In genomic region chr13:113803409-113804016, GRCh38 we compare ENCODE assay signal across 25 cellular contexts. TPM values are rescaled to one million over a fixed set of nuclear protein-coding genes. Genes with fewer than 3 reads are reported as not detected.
DNase-seq lines count a peak whose midpoint lies in the region; ATAC-seq, FAIRE-seq and TF ChIP-seq lines count a peak whose summit lies in the region.
"Had no signal": no experiment of that assay in that cellular context is flagged by ENCODE, and none has a peak within 500 bp of the region (broad histone marks: within the 10 kb centered on the region; RNA-seq: fewer than 3 reads in every experiment).

No MANE protein-coding gene starts in this region.

- TF ChIP-seq CTCF in RWPE1 (conservative IDR thresholded peaks at IDR 0.05; ENCODE audit: low read depth) = no peak
- TF ChIP-seq CTCF in GM12878 (IDR thresholded peaks at IDR 0.05 in 2 of 3, conservative IDR thresholded peaks at IDR 0.05 in 1 of 3; ENCODE audit: control insufficient read depth in 2 of 3, extremely low read depth in 1 of 3, insufficient read depth in 1 of 3, low read depth in 3 of 3, low read length in 3 of 3) = no peak
- no peak for TF ChIP-seq CTCF in spleen (IDR thresholded peaks at IDR 0.05 in 8 of 11, conservative IDR thresholded peaks at IDR 0.05 in 3 of 11)
- TF ChIP-seq CTCF in transverse colon (IDR thresholded peaks at IDR 0.05) = no peak

- H3K27ac ChIP-seq in RWPE1 = peak overlapping the region; percentile 35
- H3K27ac ChIP-seq in GM12878 (ENCODE audit: control insufficient read depth, insufficient read depth) = no peak overlapping the region
- H3K27ac ChIP-seq in mesenchymal stem cell (ENCODE audit: low read length, poor library complexity, severe bottlenecking) = no peak overlapping the region
- no peak overlapping the region for H3K27ac ChIP-seq in spleen
- H3K27ac ChIP-seq in transverse colon = no peak overlapping the region
- H3K27ac ChIP-seq: SJSA1 had no signal

- no peak overlapping the region for H2AK5ac ChIP-seq in mesenchymal stem cell (ENCODE audit: low read length, severe bottlenecking)

- in situ Hi-C loops in GM12878 (cut with MboI) (no loop called here), transverse colon (cut with MboI; ENCODE audit: low pct_ligation_motif_present in 1 of 4, low pct_unique_long_range_greater_than_20kb in 1 of 4, low sequenced_read_pairs in 3 of 4) (no loop called here)

- no peak overlapping the region for H3K4ac ChIP-seq in mesenchymal stem cell (ENCODE audit: low read depth in 1 of 2, low read length in 2 of 2)

- H3K9me3 ChIP-seq in GM12878 (replicated peaks; ENCODE audit: control insufficient read depth, insufficient read depth, low read length) (peaks cover 5% of the 10 kb centered on the region; the same call in 2 of the 3 replicates), mesenchymal stem cell (ENCODE audit: control insufficient read depth, low read length) (no peaks in the 10 kb centered on the region), spleen (peaks cover 0 to 17% (median 8%) of the 10 kb centered on the region in 8 donors), transverse colon (no peaks in the 10 kb centered on the region)

- 52% methylated on average over 19 of the region's 32 CpGs for WGBS in GM12878 (ENCODE audit: insufficient coverage, insufficient replicate concordance, low lambda C conversion rate, missing lambda C conversion rate)
- 85% methylated on average over 32 of the region's 32 CpGs for WGBS in mesenchymal stem cell
- 70 to 85% (median 81%) methylated on average over 28 to 32 of the region's 32 CpGs for WGBS in spleen, 5 donors
- WGBS in transverse colon (ENCODE audit: low coverage in 1 of 2), 2 donors = 83 to 92% methylated on average over 10 to 31 of the region's 32 CpGs

- no peak overlapping the region for H3K18ac ChIP-seq in mesenchymal stem cell (ENCODE audit: low read depth in 1 of 2, low read length in 2 of 2)

- H3K27me3 ChIP-seq in GM12878 (replicated peaks in 1 of 2; ENCODE audit: control insufficient read depth in 2 of 2, insufficient read depth in 2 of 2, low read length in 1 of 2) = no peaks in the 10 kb centered on the region
- H3K27me3 ChIP-seq in mesenchymal stem cell (ENCODE audit: control insufficient read depth in 1 of 2, insufficient read depth in 1 of 2, low read length in 2 of 2) = peaks cover 0 to 3% of the 10 kb centered on the region in 2 experiments
- H3K27me3 ChIP-seq in spleen (replicated peaks in 1 of 7) = peaks cover 0 to 9% (median 0%) of the 10 kb centered on the region in 7 donors
- H3K27me3 ChIP-seq in transverse colon = no peaks in the 10 kb centered on the region
- H3K27me3 ChIP-seq: SJSA1 had no signal

- H3K79me2 ChIP-seq in GM12878 (ENCODE audit: control insufficient read depth, insufficient read depth, low read length) = no peaks in the 10 kb centered on the region

- FAIRE-seq in GM12878 (lab: Jason Lieb, UNC) = no peak
- FAIRE-seq: GM18507, HTR-8/SVneo had no signal

- no TSS peak for BruUV-seq in GM12878 (replicated peaks; lab: Mats Ljungman, UMichigan)

- H3K4me3 ChIP-seq in GM12878 (no peak overlapping the region), mesenchymal stem cell (ENCODE audit: insufficient read depth in 1 of 2, low read depth in 1 of 2, low read length in 2 of 2) (no peak overlapping the region), spleen (no peak overlapping the region), transverse colon (no peak overlapping the region)
- H3K4me3 ChIP-seq: GM23338, SJSA1 had no signal

- TF ChIP-seq POLR2A in GM12878 (IDR thresholded peaks at IDR 0.05; ENCODE audit: low read depth, low read length) = no peak
- TF ChIP-seq POLR2A in spleen (IDR thresholded peaks at IDR 0.05) = no peak
- TF ChIP-seq POLR2A in transverse colon (IDR thresholded peaks at IDR 0.05) = no peak

- TF ChIP-seq EP300 in GM12878 (IDR thresholded peaks at IDR 0.05; ENCODE audit: borderline replicate concordance in 1 of 2, control insufficient read depth in 1 of 2, low read depth in 2 of 2, low read length in 2 of 2) = no peak
- TF ChIP-seq EP300 in transverse colon (IDR thresholded peaks at IDR 0.05; ENCODE audit: low read depth) = no peak

- no peak overlapping the region for H2BK15ac ChIP-seq in mesenchymal stem cell (ENCODE audit: low read depth, poor library complexity, severe bottlenecking)

- H2BK12ac ChIP-seq in mesenchymal stem cell (ENCODE audit: low read length in 2 of 2) = no peak overlapping the region

- no peak for ATAC-seq in GM12878
- ATAC-seq: HCT116, Panc1 had no signal

- H3K36me3 ChIP-seq in GM12878 (ENCODE audit: control insufficient read depth in 2 of 2, insufficient read depth in 2 of 2, low read length in 1 of 2) (no peaks in the 10 kb centered on the region), mesenchymal stem cell (ENCODE audit: control insufficient read depth in 1 of 2, insufficient read depth in 2 of 2, low read depth in 1 of 2, low read length in 2 of 2) (no peaks in the 10 kb centered on the region), spleen (no peaks in the 10 kb centered on the region), transverse colon (no peaks in the 10 kb centered on the region)
- H3K36me3 ChIP-seq: SJSA1 had no signal

- no peak overlapping the region for H4K8ac ChIP-seq in mesenchymal stem cell (ENCODE audit: low read length)

- H2BK120ac ChIP-seq in mesenchymal stem cell (ENCODE audit: low read depth, low read length) = no peak overlapping the region

- RAD21 ChIA-PET in GM12878 (lab: Charles Lee; ENCODE audit: unreplicated experiment) = no interaction called here

- no peak overlapping the region for H3K23ac ChIP-seq in mesenchymal stem cell (ENCODE audit: low read length in 2 of 2)

- H3K9ac ChIP-seq in GM12878 (ENCODE audit: control insufficient read depth, insufficient read depth, low read length) (no peak overlapping the region), mesenchymal stem cell (ENCODE audit: low read length) (no peak overlapping the region)

- POLR2A ChIA-PET in RWPE1 (lab: Yijun Ruan, JAX; ENCODE audit: low non-redundant PET) = no interaction called here
- POLR2A ChIA-PET in GM12878 (lab: Charles Lee) = no interaction called here

- no peak overlapping the region for H3K14ac ChIP-seq in mesenchymal stem cell (ENCODE audit: low read length in 2 of 2)

- H3K4me2 ChIP-seq in GM12878 (ENCODE audit: control insufficient read depth, insufficient read depth) (no peak overlapping the region), mesenchymal stem cell (ENCODE audit: low read length, poor library complexity, severe bottlenecking) (no peak overlapping the region)
- H3K4me2 ChIP-seq: GM23338 had no signal

- no peaks in the 10 kb centered on the region for H3K79me1 ChIP-seq in mesenchymal stem cell (replicated peaks; ENCODE audit: low read length, poor library complexity, severe bottlenecking)

- CTCF ChIA-PET in RWPE1 (lab: Yijun Ruan, JAX) = no interaction called here
- CTCF ChIA-PET in GM12878 (lab: Yijun Ruan, JAX) = no interaction called here

- H2AFZ ChIP-seq in GM12878 (ENCODE audit: control insufficient read depth, low read depth, low read length) (no peak overlapping the region), mesenchymal stem cell (ENCODE audit: low read depth, low read length) (no peak overlapping the region)
- H2AFZ ChIP-seq: GM23338 had no signal

- H2BK5ac ChIP-seq in mesenchymal stem cell (ENCODE audit: low read depth, low read length, poor library complexity, severe bottlenecking) = no peak overlapping the region

- H4K91ac ChIP-seq in mesenchymal stem cell (ENCODE audit: low read length) = peak overlapping the region; percentile 29

- no peaks in the 10 kb centered on the region for H4K20me1 ChIP-seq in GM12878 (ENCODE audit: control insufficient read depth, insufficient read depth)

- SMC1A ChIA-PET in GM12878 (lab: Charles Lee; ENCODE audit: uncharacterized antibody, unreplicated experiment) = no interaction called here

- TF ChIP-seq RAD21 in GM12878 (IDR thresholded peaks at IDR 0.05; ENCODE audit: insufficient read depth, low read depth, low read length) = no peak

- H3K4me1 ChIP-seq in GM12878 (ENCODE audit: control insufficient read depth, insufficient read depth, low read length) (no peaks in the 10 kb centered on the region), mesenchymal stem cell (ENCODE audit: control insufficient read depth, insufficient read depth, low read depth, low read length) (peaks cover 27% of the 10 kb centered on the region), spleen (peaks cover 0 to 20% (median 10%) of the 10 kb centered on the region in 6 donors), transverse colon (peaks cover 0 to 3% (median 0%) of the 10 kb centered on the region in 4 donors)
- H3K4me1 ChIP-seq: Caco-2 had no signal

- DNase-seq in RWPE1 (ENCODE audit: low spot score) (no peak), GM12878 (ENCODE audit: low read depth, low spot score) (no peak), mesenchymal stem cell (no peak), spleen (peak; percentile 59), transverse colon (no peak), SKM-1 (lab: John Stamatoyannopoulos, UW; ENCODE audit: unreplicated experiment) (no peak), NCI-H2107 treated with DMSO at 0.1 percent for 48 hours (lab: John Stamatoyannopoulos, UW; ENCODE audit: unreplicated experiment) (no peak)
- DNase-seq: Caco-2; CD4-positive, CD25-positive, alpha-beta regulatory T cell; DMS153; IMR-90; NCI-H1105; NCI-H146; NCI-H2029; NCI-H2171; NCI-H345; NCI-H524; NCI-H774 had no signal

- intact Hi-C loops in GM12878 (cut with micrococcal nuclease; ENCODE audit: unreplicated experiment) = no loop called here
- intact Hi-C loops in spleen (cut with DNase I; ENCODE audit: low total_unique reads) = no loop called here
- intact Hi-C loops in transverse colon (cut with DNase I; ENCODE audit: low total_unique reads) = no loop called here

RNA-seq across cellular contexts. Expression of gene TMEM255B, which starts 44.5 kb away (rescaled TPM):
- total RNA-seq in GM12878 (2013; cell fraction: nucleolus; rRNA removed) = 0.95 and 1.4 TPM in 2 replicates
- total RNA-seq in GM12878 (2014; rRNA removed) (0.06 and 0.22 TPM in 2 replicates), GM12878 (2014; rRNA removed; fragmentation: Illumina TruSeq; extraction: Trizol) (0.13 and 0.18 TPM in 2 replicates), GM12878 (2021) (0.43 and 0.62 TPM in 2 replicates), spleen (10 to 100 TPM in 6 of 7 donors, 1 to 10 TPM in 1; 5.7 to 26.9 (median 22.2) TPM), transverse colon (10 to 100 TPM in 2 of 4 donors, 1 to 10 TPM in 1, under 1 TPM in 1; 0.79 to 27.7 (median 9.4) TPM)
- polyA plus RNA-seq in GM12878 (2011; ENCODE audit: low read depth) = 0.04 TPM
- polyA plus RNA-seq in GM12878 (2011; rRNA removed) (0.04 and 0.05 TPM in 2 replicates), GM12878 (2014; fragmentation: Illumina TruSeq; extraction: Trizol) (0.05 and 0.15 TPM in 2 replicates), GM12878 (2014; fragmentation: Nextera tagmentation; extraction: Ambion mirVana) (not detected), GM12878 (2014; rRNA removed) (0.23 and 0.27 TPM in 2 replicates), GM12878 (2016; fragmentation: Nextera tagmentation; extraction: Ambion mirVana) (under 1 TPM in 1 of 2 experiments, not detected in 1; 0.04 TPM), spleen (10 to 100 TPM in 2 of 3 donors, 1 to 10 TPM in 1; 6.0 to 13.0 (median 10.3) TPM)
- polyA plus RNA-seq in GM12878 (2011; cell fraction: cytosol; rRNA removed) = 0.03 TPM in 2 replicates
- polyA plus RNA-seq in GM12878 (2011; cell fraction: nucleus; rRNA removed) = 0.19 and 0.29 TPM in 2 replicates
- polyA plus RNA-seq in GM12878 (2012) = 0.57 and 0.81 TPM in 2 replicates
- not detected in 2 replicates for polyA minus RNA-seq in GM12878 (2011; rRNA and poly(A)+ RNA removed)
- polyA minus RNA-seq in GM12878 (2011; cell fraction: cytosol; rRNA and poly(A)+ RNA removed) = not detected in 2 replicates
- 0.24 and 0.38 TPM in 2 replicates for polyA minus RNA-seq in GM12878 (2011; cell fraction: nucleus; rRNA and poly(A)+ RNA removed)
- polyA plus RNA-seq in mesenchymal stem cell (2013, experiment 1 of 2) = 2.0 TPM
- 2.2 TPM for polyA plus RNA-seq in mesenchymal stem cell (2013, experiment 2 of 2)
- total RNA-seq: G401 had no signal
